Comparison of ENCODE assay signal across 32 cellular contexts in the genomic region with DNA sequence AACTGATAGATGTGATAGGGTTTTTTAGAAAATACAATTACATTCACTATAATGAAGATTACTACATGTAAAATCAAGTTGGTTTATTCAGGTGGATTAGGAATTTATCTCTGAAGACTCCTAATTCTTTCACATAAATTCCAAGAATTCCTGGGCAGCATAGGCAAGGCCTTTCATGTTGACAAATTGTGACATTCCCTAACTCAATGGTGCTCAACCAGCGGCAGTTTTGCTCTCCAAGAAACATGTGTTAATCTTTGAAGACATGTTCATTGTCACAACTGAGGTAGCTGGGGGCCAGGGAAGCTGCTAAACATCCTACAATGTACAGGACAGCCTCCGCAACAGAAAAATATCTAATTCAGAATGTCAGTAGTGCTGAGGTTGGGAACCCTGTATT. TPM values are rescaled to one million over a fixed set of nuclear protein-coding genes. Genes with fewer than 3 reads are reported as not detected.
A peak's percentile ranks its signal among the peaks of the same experiment; 100 is the strongest.
DNase-seq lines count a peak whose midpoint lies in the region; ATAC-seq and TF ChIP-seq lines count a peak whose summit lies in the region.
"Had no signal": no experiment of that assay in that cellular context is flagged by ENCODE, and none has a peak within 500 bp of the region (broad histone marks: within the 10 kb centered on the region; RNA-seq: fewer than 3 reads in every experiment).

No MANE protein-coding gene starts in this region.

- no peaks in the 10 kb centered on the region for H3K4me1 ChIP-seq in SK-N-SH (ENCODE audit: control insufficient read depth in 1 of 2, insufficient read depth in 2 of 2, low read depth in 1 of 2, low read length in 1 of 2)
- no peaks in the 10 kb centered on the region for H3K4me1 ChIP-seq in mesendoderm (ENCODE audit: control insufficient read depth, low read depth, low read length)
- H3K4me1 ChIP-seq: esophagus squamous epithelium, heart right ventricle, Peyer's patch had no signal

- H3K9ac ChIP-seq in SK-N-SH: no peak overlapping the region
- no peak overlapping the region for H3K9ac ChIP-seq in mesendoderm (ENCODE audit: low read length)

- no peak overlapping the region for H2BK15ac ChIP-seq in mesendoderm (replicated peaks; ENCODE audit: low read depth)

- no peak overlapping the region for H4K5ac ChIP-seq in mesendoderm (ENCODE audit: low read length)

- 34% methylated on average over 2 of the region's 2 CpGs for WGBS in SK-N-SH (ENCODE audit: low lambda C conversion rate)
- WGBS in mesendoderm (ENCODE audit: extremely low coverage, insufficient coverage, low lambda C conversion rate): no CpG with 5 or more reads among the region's 2 CpGs

- TF ChIP-seq EP300 in SK-N-SH (IDR thresholded peaks at IDR 0.05; ENCODE audit: borderline replicate concordance in 1 of 2, low read depth in 1 of 2, low read length in 1 of 2): no peak

- H3K4me3 ChIP-seq in SK-N-SH (ENCODE audit: low read depth in 2 of 2, low read length in 1 of 2) (no peak overlapping the region), mesendoderm (ENCODE audit: low read length) (no peak overlapping the region)
- H3K4me3 ChIP-seq: dorsolateral prefrontal cortex, esophagus squamous epithelium, heart right ventricle, Peyer's patch had no signal

- ATAC-seq in SK-N-SH treated with all-trans-retinoic acid at 6 μM for 48 hours: no peak
- no peak for ATAC-seq in GM18858 (IDR thresholded peaks at IDR 0.05; ENCODE audit: unreplicated experiment)
- no peak for ATAC-seq in GM18868 (IDR thresholded peaks at IDR 0.05; ENCODE audit: unreplicated experiment)
- ATAC-seq: heart right ventricle; left lobe of liver; sciatic nerve; stimulated activated effector memory CD8-positive, alpha-beta T cell treated with anti-CD3 and anti-CD28 coated beads, Interleukin-12 subunit alpha, Interleukin-12 subunit beta, amount 100 ng/mL, for 72 hours had no signal

- POLR2A ChIA-PET in SK-N-SH (lab: Yijun Ruan, JAX): no interaction called here

- no peaks in the 10 kb centered on the region for H3K9me3 ChIP-seq in SK-N-SH
- H3K9me3 ChIP-seq: esophagus squamous epithelium, neutrophil, Peyer's patch had no signal

- no peak overlapping the region for H3K18ac ChIP-seq in mesendoderm (ENCODE audit: low read length)

- H3K27me3 ChIP-seq in SK-N-SH (ENCODE audit: insufficient read depth) (no peaks in the 10 kb centered on the region), mesendoderm (ENCODE audit: insufficient read depth, low read length, poor library complexity) (no peaks in the 10 kb centered on the region)
- H3K27me3 ChIP-seq: brain microvascular endothelial cell, dorsolateral prefrontal cortex, esophagus squamous epithelium, heart right ventricle, neutrophil, Peyer's patch had no signal

- H3K56ac ChIP-seq in mesendoderm (ENCODE audit: low read length): no peak overlapping the region

- H3K4me2 ChIP-seq in SK-N-SH (no peak overlapping the region), mesendoderm (ENCODE audit: low read length) (no peak overlapping the region)

- no peaks in the 10 kb centered on the region for H3F3A ChIP-seq in SK-N-SH (replicated peaks; ENCODE audit: insufficient read depth)

- H2AFZ ChIP-seq in SK-N-SH (ENCODE audit: low read depth): no peak overlapping the region

- no peak overlapping the region for H3K4ac ChIP-seq in mesendoderm (ENCODE audit: low read depth, low read length)

- H2BK5ac ChIP-seq in mesendoderm (ENCODE audit: low read length): no peak overlapping the region

- no peak for TF ChIP-seq RAD21 in SK-N-SH (IDR thresholded peaks at IDR 0.05; ENCODE audit: low read length)

- no peak overlapping the region for H2AK5ac ChIP-seq in mesendoderm (ENCODE audit: low read length)

- no peak overlapping the region for H3K23ac ChIP-seq in mesendoderm (ENCODE audit: low read length)

- H2BK120ac ChIP-seq in mesendoderm (ENCODE audit: low read depth, low read length): no peak overlapping the region

- H4K20me1 ChIP-seq in SK-N-SH (ENCODE audit: insufficient read depth): no peaks in the 10 kb centered on the region

- CTCF ChIA-PET in SK-N-SH (lab: Yijun Ruan, JAX): no interaction called here

- H3K27ac ChIP-seq in SK-N-SH (ENCODE audit: low read depth in 2 of 2, low read length in 1 of 2) (no peak overlapping the region), mesendoderm (ENCODE audit: low read depth, low read length) (no peak overlapping the region)
- H3K27ac ChIP-seq: 22Rv1, brain microvascular endothelial cell, dorsolateral prefrontal cortex, esophagus squamous epithelium, heart right ventricle, neutrophil, Peyer's patch had no signal

- no peaks in the 10 kb centered on the region for H3K79me1 ChIP-seq in mesendoderm (ENCODE audit: low read length)

- H4K8ac ChIP-seq in mesendoderm (ENCODE audit: low read depth, low read length): no peak overlapping the region

- no peaks in the 10 kb centered on the region for H3K79me2 ChIP-seq in SK-N-SH (ENCODE audit: insufficient read depth)
- H3K79me2 ChIP-seq in mesendoderm (ENCODE audit: control insufficient read depth, insufficient read depth, low read length): no peaks in the 10 kb centered on the region

- H3K36me3 ChIP-seq in SK-N-SH (replicated peaks in 1 of 2; ENCODE audit: control insufficient read depth in 1 of 2, insufficient read depth in 2 of 2, low read length in 1 of 2) (no peaks in the 10 kb centered on the region), mesendoderm (ENCODE audit: control insufficient read depth, insufficient read depth, low read length) (no peaks in the 10 kb centered on the region)
- H3K36me3 ChIP-seq: brain microvascular endothelial cell, esophagus squamous epithelium, heart right ventricle, neutrophil, Peyer's patch had no signal

- DNase-seq in SK-N-SH (no peak), glomerular visceral epithelial cell (ENCODE audit: extremely low spot score) (peak; percentile 23), mesendoderm (peak; percentile 90)
- DNase-seq in stimulated activated CD4-positive, alpha-beta T cell treated with anti-CD3 and anti-CD28 coated beads, Interleukin-1b, Interleukin-23, amount 100 ng/mL, for 48 hours: no peak
- DNase-seq in stimulated activated CD4-positive, alpha-beta T cell treated with anti-CD3 and anti-CD28 coated beads, Interleukin-4, amount 100 ng/mL, for 24 hours: no peak
- DNase-seq: activated CD4-positive, alpha-beta T cell treated with anti-CD3 and anti-CD28 coated beads for 4 hours; activated CD8-positive, alpha-beta memory T cell treated with anti-CD3 and anti-CD28 coated beads for 24 hours; activated naive CD4-positive, alpha-beta T cell treated with anti-CD3 and anti-CD28 coated beads, Interleukin-2, amount 50 U/mL, for 16 hours; activated T-cell treated with anti-CD3 and anti-CD28 coated beads for 4 hours; brain microvascular endothelial cell; CD4-positive, CD25-positive, alpha-beta regulatory T cell; cerebellar nuclear complex; DND-41; dorsolateral prefrontal cortex; esophagus squamous epithelium; foreskin melanocyte; heart right ventricle; Karpas-422; NCI-H1436; Peyer's patch; posterior cingulate gyrus; SHP77 treated with DMSO at 0.1 percent for 48 hours; substantia nigra; SW 1271 had no signal

- TF ChIP-seq CTCF in SK-N-SH (IDR thresholded peaks at IDR 0.05): no peak

- H3K9me2 ChIP-seq in SK-N-SH: no peaks in the 10 kb centered on the region

TF ChIP-seq in SK-N-SH, 30 proteins besides CTCF, POLR2A, EP300 and RAD21:
- TF ChIP-seq, protein P1, sequence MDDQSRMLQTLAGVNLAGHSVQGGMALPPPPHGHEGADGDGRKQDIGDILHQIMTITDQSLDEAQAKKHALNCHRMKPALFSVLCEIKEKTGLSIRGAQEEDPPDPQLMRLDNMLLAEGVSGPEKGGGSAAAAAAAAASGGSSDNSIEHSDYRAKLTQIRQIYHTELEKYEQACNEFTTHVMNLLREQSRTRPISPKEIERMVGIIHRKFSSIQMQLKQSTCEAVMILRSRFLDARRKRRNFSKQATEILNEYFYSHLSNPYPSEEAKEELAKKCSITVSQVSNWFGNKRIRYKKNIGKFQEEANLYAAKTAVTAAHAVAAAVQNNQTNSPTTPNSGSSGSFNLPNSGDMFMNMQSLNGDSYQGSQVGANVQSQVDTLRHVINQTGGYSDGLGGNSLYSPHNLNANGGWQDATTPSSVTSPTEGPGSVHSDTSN (IDR thresholded peaks at IDR 0.05): 0 out of 2 replicates have a peak, but pooled peaks have one; percentile 13
- TF ChIP-seq MEF2A (IDR thresholded peaks at IDR 0.05; ENCODE audit: borderline replicate concordance, low read depth) (no peak), CHD2 (IDR thresholded peaks at IDR 0.05; ENCODE audit: low read length, partially characterized antibody) (no peak), TEAD4 (IDR thresholded peaks at IDR 0.05; ENCODE audit: borderline replicate concordance, insufficient read depth) (peak; percentile 18; the same call in 1 of the 2 replicates)

TF ChIP-seq in SK-N-SH treated with all-trans-retinoic acid at 6 μM for 48 hours, 23 proteins besides CTCF, POLR2A, EP300 and RAD21:
- TF ChIP-seq TOX (CRISPR knock-in tag; IDR thresholded peaks at IDR 0.05; ENCODE audit: borderline replicate concordance) (no peak), BACH2 (CRISPR knock-in tag; IDR thresholded peaks at IDR 0.05; ENCODE audit: borderline replicate concordance) (no peak), OSR1 (CRISPR knock-in tag; IDR thresholded peaks at IDR 0.05) (no peak), ZFP3 (CRISPR knock-in tag; IDR thresholded peaks at IDR 0.05) (no peak), ZC3H10 (CRISPR knock-in tag; IDR thresholded peaks at IDR 0.05) (no peak), ZNF70 (CRISPR knock-in tag; IDR thresholded peaks at IDR 0.05) (no peak), CSDC2 (CRISPR knock-in tag; IDR thresholded peaks at IDR 0.05) (no peak), GLIS3 (CRISPR knock-in tag; IDR thresholded peaks at IDR 0.05) (no peak), TCF4 (CRISPR knock-in tag; IDR thresholded peaks at IDR 0.05; ENCODE audit: borderline replicate concordance) (no peak), ESRRG (CRISPR knock-in tag; IDR thresholded peaks at IDR 0.05) (no peak)
- TF ChIP-seq, protein P2, sequence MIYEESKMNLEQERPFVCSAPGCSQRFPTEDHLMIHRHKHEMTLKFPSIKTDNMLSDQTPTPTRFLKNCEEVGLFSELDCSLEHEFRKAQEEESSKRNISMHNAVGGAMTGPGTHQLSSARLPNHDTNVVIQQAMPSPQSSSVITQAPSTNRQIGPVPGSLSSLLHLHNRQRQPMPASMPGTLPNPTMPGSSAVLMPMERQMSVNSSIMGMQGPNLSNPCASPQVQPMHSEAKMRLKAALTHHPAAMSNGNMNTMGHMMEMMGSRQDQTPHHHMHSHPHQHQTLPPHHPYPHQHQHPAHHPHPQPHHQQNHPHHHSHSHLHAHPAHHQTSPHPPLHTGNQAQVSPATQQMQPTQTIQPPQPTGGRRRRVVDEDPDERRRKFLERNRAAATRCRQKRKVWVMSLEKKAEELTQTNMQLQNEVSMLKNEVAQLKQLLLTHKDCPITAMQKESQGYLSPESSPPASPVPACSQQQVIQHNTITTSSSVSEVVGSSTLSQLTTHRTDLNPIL (CRISPR knock-in tag; IDR thresholded peaks at IDR 0.05; ENCODE audit: low read depth): no peak

RNA-seq across cellular contexts. Expression of a gene that starts 46.3 kb away (rescaled TPM):
- 0.46 and 1.4 TPM in 2 replicates for polyA plus RNA-seq in SK-N-SH (2012; rRNA removed)
- polyA plus RNA-seq in SK-N-SH (2012; cell fraction: cytosol; rRNA removed): 0.90 and 1.0 TPM in 2 replicates
- 0.35 and 1.0 TPM in 2 replicates for polyA plus RNA-seq in SK-N-SH (2012; cell fraction: nucleus; rRNA removed)
- polyA plus RNA-seq in mesendoderm (2013, experiment 1 of 2): not detected
- polyA plus RNA-seq in mesendoderm (2013, experiment 2 of 2): not detected
- polyA plus RNA-seq: CD4-positive, CD25-positive, alpha-beta regulatory T cell had no signal

Comparison
In these comparisons a context has a peak if more than half of its experiments do, and no peak if none do; other contexts are left out.
1. DNase-seq: peak in glomerular visceral epithelial cell (single experiment) and mesendoderm (single experiment); none in SK-N-SH (single experiment), stimulated activated CD4-positive, alpha-beta T cell treated with anti-CD3 and anti-CD28 coated beads, Interleukin-1b, Interleukin-23, amount 100 ng/mL, for 48 hours (single experiment) and stimulated activated CD4-positive, alpha-beta T cell treated with anti-CD3 and anti-CD28 coated beads, Interleukin-4, amount 100 ng/mL, for 24 hours (single experiment).